14 cellular contexts compared by ENCODE assay signal in the genomic region with DNA sequence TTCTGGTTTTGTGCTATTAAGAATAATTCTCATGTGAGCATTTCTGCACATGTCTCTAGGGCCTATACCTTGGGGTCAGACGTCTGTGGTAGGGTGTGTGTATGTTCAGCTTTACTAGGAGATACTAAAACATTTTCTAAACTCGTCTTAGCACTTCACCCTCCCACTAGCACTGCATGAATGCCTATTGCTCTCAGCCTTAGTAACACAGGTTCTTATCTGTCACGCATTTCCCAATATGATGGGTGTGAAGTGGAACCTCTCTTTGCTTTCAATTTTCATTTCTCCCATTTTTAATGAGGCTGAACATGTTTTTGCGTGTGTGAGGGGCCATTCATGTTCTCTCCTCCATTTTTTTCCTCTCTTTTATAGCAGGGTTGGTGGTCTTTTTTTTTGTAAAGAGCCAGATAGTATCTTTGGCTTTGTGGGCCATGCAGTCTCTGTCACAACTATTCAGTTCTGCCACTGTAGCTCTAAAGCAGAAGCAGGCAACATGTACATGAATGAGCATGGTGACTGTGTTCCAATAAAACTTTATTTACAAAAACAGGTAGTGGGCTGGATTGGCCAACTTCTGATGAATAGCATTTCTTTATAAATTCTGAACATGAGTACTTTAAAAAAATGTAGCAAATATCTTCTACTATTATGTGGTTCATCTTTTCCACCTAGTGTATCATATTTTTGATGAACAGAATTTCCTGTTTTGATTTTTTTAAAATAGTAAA.
A peak's percentile ranks its signal among the peaks of the same experiment; 100 is the strongest.
DNase-seq lines count a peak whose midpoint lies in the region; ATAC-seq and TF ChIP-seq lines count a peak whose summit lies in the region.
"Had no signal": no experiment of that assay in that cellular context is flagged by ENCODE, and none has a peak within 500 bp of the region (broad histone marks: within the 10 kb centered on the region; RNA-seq: fewer than 3 reads in every experiment).

No MANE protein-coding gene starts in this region.

- no peak overlapping the region for H3K4me3 ChIP-seq in CD8-positive, alpha-beta T cell (ENCODE audit: low read depth, low read length)
- H3K4me3 ChIP-seq: HAP-1 had no signal

- peak overlapping the region; percentile 12 for H3K27ac Mint-ChIP-seq in CD8-positive, alpha-beta T cell
- peak overlapping the region; percentile 50 to 69 for H3K27ac Mint-ChIP-seq in natural killer cell
- H3K27ac Mint-ChIP-seq: CD4-positive, alpha-beta T cell had no signal

- CTCF ChIA-PET in CD8-positive, alpha-beta T cell (lab: Charles Lee) = no interaction called here

- peaks cover 38% of the 10 kb centered on the region for H3K36me3 Mint-ChIP-seq in CD8-positive, alpha-beta T cell
- H3K36me3 Mint-ChIP-seq in natural killer cell = no peaks in the 10 kb centered on the region

- H3K27ac ChIP-seq in CD8-positive, alpha-beta T cell (ENCODE audit: low read depth, low read length) = no peak overlapping the region

- ATAC-seq in CD8-positive, alpha-beta T cell = no peak
- ATAC-seq in HG02610 (IDR thresholded peaks at IDR 0.05; ENCODE audit: unreplicated experiment) = peak; percentile 48
- peak in 1 of 3 donors; percentile 69 for ATAC-seq in natural killer cell
- no peak for ATAC-seq in GM21526 (IDR thresholded peaks at IDR 0.05; ENCODE audit: low FRiP score, unreplicated experiment)
- ATAC-seq: HepG2 had no signal

- H3K27me3 Mint-ChIP-seq in CD8-positive, alpha-beta T cell (ENCODE audit: low read depth) = no peaks in the 10 kb centered on the region
- H3K27me3 Mint-ChIP-seq in natural killer cell (ENCODE audit: low read depth in 2 of 2) = no peaks in the 10 kb centered on the region
- H3K27me3 Mint-ChIP-seq: CD4-positive, alpha-beta T cell had no signal

- POLR2A ChIA-PET in CD8-positive, alpha-beta T cell (lab: Charles Lee) = no interaction called here

- H3K4me3 Mint-ChIP-seq in CD8-positive, alpha-beta T cell = no peak overlapping the region
- H3K4me3 Mint-ChIP-seq in natural killer cell = no peak overlapping the region
- H3K4me3 Mint-ChIP-seq: CD4-positive, alpha-beta T cell had no signal

- peaks cover 5% of the 10 kb centered on the region for H3K36me3 ChIP-seq in CD8-positive, alpha-beta T cell (ENCODE audit: insufficient read depth, low read length)
- H3K36me3 ChIP-seq: HAP-1 had no signal

- no peaks in the 10 kb centered on the region for H3K9me3 ChIP-seq in CD8-positive, alpha-beta T cell (ENCODE audit: low read length)
- H3K9me3 ChIP-seq: HAP-1 had no signal

- TF ChIP-seq CTCF in CD8-positive, alpha-beta T cell (IDR thresholded peaks at IDR 0.05) = no peak
- TF ChIP-seq CTCF in natural killer cell (IDR thresholded peaks at IDR 0.05) = no peak

- H3K27me3 ChIP-seq in CD8-positive, alpha-beta T cell (ENCODE audit: insufficient read depth, low read length) = no peaks in the 10 kb centered on the region

- no peaks in the 10 kb centered on the region for H3K4me1 ChIP-seq in CD8-positive, alpha-beta T cell (ENCODE audit: insufficient read depth, low read length)
- H3K4me1 ChIP-seq: HAP-1 had no signal

- H3K4me1 Mint-ChIP-seq in CD8-positive, alpha-beta T cell (ENCODE audit: low read depth) = no peaks in the 10 kb centered on the region
- peaks cover 28 to 29% of the 10 kb centered on the region in 2 donors for H3K4me1 Mint-ChIP-seq in natural killer cell

- intact Hi-C loops in CD8-positive, alpha-beta T cell (cut with DNase I, micrococcal nuclease) = no loop called here
- intact Hi-C loops in natural killer cell (cut with micrococcal nuclease) = no loop called here

- H3K9me3 Mint-ChIP-seq in CD8-positive, alpha-beta T cell = no peaks in the 10 kb centered on the region
- no peaks in the 10 kb centered on the region for H3K9me3 Mint-ChIP-seq in natural killer cell
- H3K9me3 Mint-ChIP-seq: CD4-positive, alpha-beta T cell had no signal

- DNase-seq in activated CD8-positive, alpha-beta memory T cell treated with anti-CD3 and anti-CD28 coated beads, Interleukin-2, amount 50 U/mL, for 48 hours = peak; percentile 4
- DNase-seq in activated CD8-positive, alpha-beta memory T cell treated with anti-CD3 and anti-CD28 coated beads for 24 hours = no peak
- no peak for DNase-seq in CD8-positive, alpha-beta T cell
- DNase-seq in natural killer cell (no peak), glomerular visceral epithelial cell (ENCODE audit: extremely low spot score) (no peak), GDM1 (lab: John Stamatoyannopoulos, UW) (no peak)
- DNase-seq: ACHN; C1 segment of cervical spinal cord; CD4-positive, alpha-beta T cell; DMS153 had no signal
